Comparison of ENCODE assay signal across 7 cellular contexts in the genomic region with DNA sequence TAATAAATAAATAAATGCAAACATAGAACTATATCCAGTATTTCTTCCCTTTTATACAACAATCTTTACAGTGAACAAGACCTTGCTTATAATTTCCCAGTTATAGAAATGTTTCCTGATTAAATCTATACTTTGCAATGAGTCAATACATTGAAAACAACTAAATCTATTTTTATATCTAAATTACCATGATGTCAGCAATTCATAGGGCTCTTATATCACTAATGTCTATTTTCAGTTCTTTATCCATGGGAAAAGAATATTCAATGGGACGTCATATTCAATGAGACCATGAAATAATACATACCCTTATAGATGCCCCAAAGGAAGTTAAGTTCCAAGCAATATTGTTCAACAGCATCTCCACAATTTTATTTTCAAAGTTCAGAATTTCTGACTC.
"Had no signal": no experiment of that assay in that cellular context is flagged by ENCODE, and none has a peak within 500 bp of the region (broad histone marks: within the 10 kb centered on the region; RNA-seq: fewer than 3 reads in every experiment).

No MANE protein-coding gene starts in this region.

- ATAC-seq: GM23338 had no signal

- H2AFZ ChIP-seq: GM23338 had no signal

- H3K4me3 ChIP-seq: GM23338 had no signal

- H3K4me2 ChIP-seq: GM23338 had no signal

- DNase-seq: H9, HCEC 1CT, KG1 had no signal

- FAIRE-seq: H1, H54, HTR-8/SVneo had no signal
